ENCODE assay signal across 1 cellular context in genomic region chr3:120095226-120096165, GRCh38.
TF ChIP-seq lines count a peak whose summit lies in the region.

No MANE protein-coding gene starts in this region.

TF ChIP-seq in GM23338, 12 proteins besides CTCF, POLR2A, EP300 and RAD21 (continued from another document):
- TF ChIP-seq, protein P1, sequence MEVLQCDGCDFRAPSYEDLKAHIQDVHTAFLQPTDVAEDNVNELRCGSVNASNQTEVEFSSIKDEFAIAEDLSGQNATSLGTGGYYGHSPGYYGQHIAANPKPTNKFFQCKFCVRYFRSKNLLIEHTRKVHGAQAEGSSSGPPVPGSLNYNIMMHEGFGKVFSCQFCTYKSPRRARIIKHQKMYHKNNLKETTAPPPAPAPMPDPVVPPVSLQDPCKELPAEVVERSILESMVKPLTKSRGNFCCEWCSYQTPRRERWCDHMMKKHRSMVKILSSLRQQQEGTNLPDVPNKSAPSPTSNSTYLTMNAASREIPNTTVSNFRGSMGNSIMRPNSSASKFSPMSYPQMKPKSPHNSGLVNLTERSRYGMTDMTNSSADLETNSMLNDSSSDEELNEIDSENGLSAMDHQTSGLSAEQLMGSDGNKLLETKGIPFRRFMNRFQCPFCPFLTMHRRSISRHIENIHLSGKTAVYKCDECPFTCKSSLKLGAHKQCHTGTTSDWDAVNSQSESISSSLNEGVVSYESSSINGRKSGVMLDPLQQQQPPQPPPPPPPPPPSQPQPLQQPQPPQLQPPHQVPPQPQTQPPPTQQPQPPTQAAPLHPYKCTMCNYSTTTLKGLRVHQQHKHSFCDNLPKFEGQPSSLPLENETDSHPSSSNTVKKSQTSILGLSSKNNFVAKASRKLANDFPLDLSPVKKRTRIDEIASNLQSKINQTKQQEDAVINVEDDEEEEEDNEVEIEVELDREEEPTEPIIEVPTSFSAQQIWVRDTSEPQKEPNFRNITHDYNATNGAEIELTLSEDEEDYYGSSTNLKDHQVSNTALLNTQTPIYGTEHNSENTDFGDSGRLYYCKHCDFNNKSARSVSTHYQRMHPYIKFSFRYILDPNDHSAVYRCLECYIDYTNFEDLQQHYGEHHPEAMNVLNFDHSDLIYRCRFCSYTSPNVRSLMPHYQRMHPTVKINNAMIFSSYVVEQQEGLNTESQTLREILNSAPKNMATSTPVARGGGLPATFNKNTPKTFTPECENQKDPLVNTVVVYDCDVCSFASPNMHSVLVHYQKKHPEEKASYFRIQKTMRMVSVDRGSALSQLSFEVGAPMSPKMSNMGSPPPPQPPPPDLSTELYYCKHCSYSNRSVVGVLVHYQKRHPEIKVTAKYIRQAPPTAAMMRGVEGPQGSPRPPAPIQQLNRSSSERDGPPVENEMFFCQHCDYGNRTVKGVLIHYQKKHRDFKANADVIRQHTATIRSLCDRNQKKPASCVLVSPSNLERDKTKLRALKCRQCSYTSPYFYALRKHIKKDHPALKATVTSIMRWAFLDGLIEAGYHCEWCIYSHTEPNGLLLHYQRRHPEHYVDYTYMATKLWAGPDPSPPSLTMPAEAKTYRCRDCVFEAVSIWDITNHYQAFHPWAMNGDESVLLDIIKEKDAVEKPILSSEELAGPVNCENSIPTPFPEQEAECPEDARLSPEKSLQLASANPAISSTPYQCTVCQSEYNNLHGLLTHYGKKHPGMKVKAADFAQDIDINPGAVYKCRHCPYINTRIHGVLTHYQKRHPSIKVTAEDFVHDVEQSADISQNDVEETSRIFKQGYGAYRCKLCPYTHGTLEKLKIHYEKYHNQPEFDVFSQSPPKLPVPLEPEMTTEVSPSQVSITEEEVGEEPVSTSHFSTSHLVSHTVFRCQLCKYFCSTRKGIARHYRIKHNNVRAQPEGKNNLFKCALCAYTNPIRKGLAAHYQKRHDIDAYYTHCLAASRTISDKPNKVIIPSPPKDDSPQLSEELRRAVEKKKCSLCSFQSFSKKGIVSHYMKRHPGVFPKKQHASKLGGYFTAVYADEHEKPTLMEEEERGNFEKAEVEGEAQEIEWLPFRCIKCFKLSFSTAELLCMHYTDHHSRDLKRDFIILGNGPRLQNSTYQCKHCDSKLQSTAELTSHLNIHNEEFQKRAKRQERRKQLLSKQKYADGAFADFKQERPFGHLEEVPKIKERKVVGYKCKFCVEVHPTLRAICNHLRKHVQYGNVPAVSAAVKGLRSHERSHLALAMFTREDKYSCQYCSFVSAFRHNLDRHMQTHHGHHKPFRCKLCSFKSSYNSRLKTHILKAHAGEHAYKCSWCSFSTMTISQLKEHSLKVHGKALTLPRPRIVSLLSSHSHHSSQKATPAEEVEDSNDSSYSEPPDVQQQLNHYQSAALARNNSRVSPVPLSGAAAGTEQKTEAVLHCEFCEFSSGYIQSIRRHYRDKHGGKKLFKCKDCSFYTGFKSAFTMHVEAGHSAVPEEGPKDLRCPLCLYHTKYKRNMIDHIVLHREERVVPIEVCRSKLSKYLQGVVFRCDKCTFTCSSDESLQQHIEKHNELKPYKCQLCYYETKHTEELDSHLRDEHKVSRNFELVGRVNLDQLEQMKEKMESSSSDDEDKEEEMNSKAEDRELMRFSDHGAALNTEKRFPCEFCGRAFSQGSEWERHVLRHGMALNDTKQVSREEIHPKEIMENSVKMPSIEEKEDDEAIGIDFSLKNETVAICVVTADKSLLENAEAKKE (CRISPR knock-in tag; IDR thresholded peaks at IDR 0.05): no peak
- TF ChIP-seq CREB1 (CRISPR knock-in tag; IDR thresholded peaks at IDR 0.05; ENCODE audit: low read depth): peak; percentile 64
